In the genomic region with DNA sequence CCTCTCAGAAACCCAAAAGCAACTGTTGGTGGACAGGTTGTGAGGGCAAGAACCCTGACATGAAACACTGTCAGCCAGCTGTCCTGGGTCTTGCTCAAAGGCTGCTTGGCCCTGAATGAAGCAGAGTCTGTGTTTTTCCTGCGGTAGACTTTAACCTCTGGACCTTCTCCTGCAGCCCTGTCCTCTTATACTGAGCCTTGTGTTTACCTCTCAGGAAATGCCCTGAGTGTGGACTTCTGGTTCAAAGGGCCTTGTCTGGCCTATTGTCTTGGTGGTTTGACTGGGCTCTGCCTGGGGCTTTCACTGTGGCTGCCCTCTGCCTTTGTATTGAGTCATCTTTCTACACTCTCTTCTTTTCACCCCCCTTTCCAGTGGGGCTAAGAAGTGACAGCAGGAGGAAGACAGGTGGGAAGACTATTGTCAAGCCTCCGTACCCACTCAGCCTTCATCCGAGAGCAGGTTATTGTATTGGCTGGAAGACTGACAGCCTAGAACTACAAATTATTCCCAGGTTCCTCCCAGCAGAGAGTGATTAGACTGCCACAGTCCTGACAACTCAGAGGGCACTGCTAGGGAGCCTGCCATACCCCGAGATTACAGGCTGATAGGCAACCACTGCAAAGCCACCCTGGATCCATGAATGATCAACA, we compare ENCODE assay signal across 1 cellular context.
TF ChIP-seq lines count a peak whose summit lies in the region.

No MANE protein-coding gene starts in this region.

TF ChIP-seq in HepG2, 621 proteins besides CTCF, POLR2A, EP300 and RAD21 (continued from another document and continues in another):
- peak; percentile 82; the same call in 1 of the 2 replicates for TF ChIP-seq CREM (IDR thresholded peaks at IDR 0.05)
- no peak for TF ChIP-seq CREM (CRISPR knock-in tag; IDR thresholded peaks at IDR 0.05)
- 0 out of 2 replicates have a peak, but pooled peaks have one; percentile 44 for TF ChIP-seq SAFB2 (CRISPR knock-in tag; IDR thresholded peaks at IDR 0.05; ENCODE audit: borderline replicate concordance, low read depth)
- TF ChIP-seq POLR2AphosphoS5 (IDR thresholded peaks at IDR 0.05; ENCODE audit: low read depth, low read length) = no peak; the same call in 1 of the 2 replicates
- TF ChIP-seq, protein P1, sequence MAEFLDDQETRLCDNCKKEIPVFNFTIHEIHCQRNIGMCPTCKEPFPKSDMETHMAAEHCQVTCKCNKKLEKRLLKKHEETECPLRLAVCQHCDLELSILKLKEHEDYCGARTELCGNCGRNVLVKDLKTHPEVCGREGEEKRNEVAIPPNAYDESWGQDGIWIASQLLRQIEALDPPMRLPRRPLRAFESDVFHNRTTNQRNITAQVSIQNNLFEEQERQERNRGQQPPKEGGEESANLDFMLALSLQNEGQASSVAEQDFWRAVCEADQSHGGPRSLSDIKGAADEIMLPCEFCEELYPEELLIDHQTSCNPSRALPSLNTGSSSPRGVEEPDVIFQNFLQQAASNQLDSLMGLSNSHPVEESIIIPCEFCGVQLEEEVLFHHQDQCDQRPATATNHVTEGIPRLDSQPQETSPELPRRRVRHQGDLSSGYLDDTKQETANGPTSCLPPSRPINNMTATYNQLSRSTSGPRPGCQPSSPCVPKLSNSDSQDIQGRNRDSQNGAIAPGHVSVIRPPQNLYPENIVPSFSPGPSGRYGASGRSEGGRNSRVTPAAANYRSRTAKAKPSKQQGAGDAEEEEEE (CRISPR knock-in tag; IDR thresholded peaks at IDR 0.05; ENCODE audit: borderline replicate concordance) = no peak
- TF ChIP-seq, protein P2, sequence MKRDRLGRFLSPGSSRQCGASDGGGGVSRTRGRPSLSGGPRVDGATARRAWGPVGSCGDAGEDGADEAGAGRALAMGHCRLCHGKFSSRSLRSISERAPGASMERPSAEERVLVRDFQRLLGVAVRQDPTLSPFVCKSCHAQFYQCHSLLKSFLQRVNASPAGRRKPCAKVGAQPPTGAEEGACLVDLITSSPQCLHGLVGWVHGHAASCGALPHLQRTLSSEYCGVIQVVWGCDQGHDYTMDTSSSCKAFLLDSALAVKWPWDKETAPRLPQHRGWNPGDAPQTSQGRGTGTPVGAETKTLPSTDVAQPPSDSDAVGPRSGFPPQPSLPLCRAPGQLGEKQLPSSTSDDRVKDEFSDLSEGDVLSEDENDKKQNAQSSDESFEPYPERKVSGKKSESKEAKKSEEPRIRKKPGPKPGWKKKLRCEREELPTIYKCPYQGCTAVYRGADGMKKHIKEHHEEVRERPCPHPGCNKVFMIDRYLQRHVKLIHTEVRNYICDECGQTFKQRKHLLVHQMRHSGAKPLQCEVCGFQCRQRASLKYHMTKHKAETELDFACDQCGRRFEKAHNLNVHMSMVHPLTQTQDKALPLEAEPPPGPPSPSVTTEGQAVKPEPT (CRISPR knock-in tag; IDR thresholded peaks at IDR 0.05; ENCODE audit: low read depth) = no peak
- no peak for TF ChIP-seq HNRNPH1 (optimal IDR thresholded peaks at IDR 0.05; ENCODE audit: low read depth, low read length)
- no peak for TF ChIP-seq ZNF839 (CRISPR knock-in tag; IDR thresholded peaks at IDR 0.05; ENCODE audit: borderline replicate concordance)
- no peak for TF ChIP-seq LCORL (IDR thresholded peaks at IDR 0.05)
- TF ChIP-seq LCORL (CRISPR knock-in tag; IDR thresholded peaks at IDR 0.05) = peak; percentile 50; the same call in 1 of the 2 replicates
- TF ChIP-seq, protein P3, sequence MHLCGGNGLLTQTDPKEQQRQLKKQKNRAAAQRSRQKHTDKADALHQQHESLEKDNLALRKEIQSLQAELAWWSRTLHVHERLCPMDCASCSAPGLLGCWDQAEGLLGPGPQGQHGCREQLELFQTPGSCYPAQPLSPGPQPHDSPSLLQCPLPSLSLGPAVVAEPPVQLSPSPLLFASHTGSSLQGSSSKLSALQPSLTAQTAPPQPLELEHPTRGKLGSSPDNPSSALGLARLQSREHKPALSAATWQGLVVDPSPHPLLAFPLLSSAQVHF (CRISPR knock-in tag; IDR thresholded peaks at IDR 0.05) = no peak
- no peak for TF ChIP-seq RBAK (CRISPR knock-in tag; IDR thresholded peaks at IDR 0.05)
- TF ChIP-seq PTBP1 (IDR thresholded peaks at IDR 0.05; ENCODE audit: low read depth, low read length, poor library complexity, severe bottlenecking) = no peak
- TF ChIP-seq ESRRA (CRISPR knock-in tag; IDR thresholded peaks at IDR 0.05; ENCODE audit: low read depth) = peak; percentile 93
- no peak for TF ChIP-seq SP5 (CRISPR knock-in tag; IDR thresholded peaks at IDR 0.05; ENCODE audit: borderline replicate concordance, low read depth)
- TF ChIP-seq DR1 (CRISPR knock-in tag; IDR thresholded peaks at IDR 0.05) = no peak
- TF ChIP-seq ZNF230 (CRISPR knock-in tag; IDR thresholded peaks at IDR 0.05) = 0 out of 2 replicates have a peak, but pooled peaks have one; percentile 35
- TF ChIP-seq, protein P4, sequence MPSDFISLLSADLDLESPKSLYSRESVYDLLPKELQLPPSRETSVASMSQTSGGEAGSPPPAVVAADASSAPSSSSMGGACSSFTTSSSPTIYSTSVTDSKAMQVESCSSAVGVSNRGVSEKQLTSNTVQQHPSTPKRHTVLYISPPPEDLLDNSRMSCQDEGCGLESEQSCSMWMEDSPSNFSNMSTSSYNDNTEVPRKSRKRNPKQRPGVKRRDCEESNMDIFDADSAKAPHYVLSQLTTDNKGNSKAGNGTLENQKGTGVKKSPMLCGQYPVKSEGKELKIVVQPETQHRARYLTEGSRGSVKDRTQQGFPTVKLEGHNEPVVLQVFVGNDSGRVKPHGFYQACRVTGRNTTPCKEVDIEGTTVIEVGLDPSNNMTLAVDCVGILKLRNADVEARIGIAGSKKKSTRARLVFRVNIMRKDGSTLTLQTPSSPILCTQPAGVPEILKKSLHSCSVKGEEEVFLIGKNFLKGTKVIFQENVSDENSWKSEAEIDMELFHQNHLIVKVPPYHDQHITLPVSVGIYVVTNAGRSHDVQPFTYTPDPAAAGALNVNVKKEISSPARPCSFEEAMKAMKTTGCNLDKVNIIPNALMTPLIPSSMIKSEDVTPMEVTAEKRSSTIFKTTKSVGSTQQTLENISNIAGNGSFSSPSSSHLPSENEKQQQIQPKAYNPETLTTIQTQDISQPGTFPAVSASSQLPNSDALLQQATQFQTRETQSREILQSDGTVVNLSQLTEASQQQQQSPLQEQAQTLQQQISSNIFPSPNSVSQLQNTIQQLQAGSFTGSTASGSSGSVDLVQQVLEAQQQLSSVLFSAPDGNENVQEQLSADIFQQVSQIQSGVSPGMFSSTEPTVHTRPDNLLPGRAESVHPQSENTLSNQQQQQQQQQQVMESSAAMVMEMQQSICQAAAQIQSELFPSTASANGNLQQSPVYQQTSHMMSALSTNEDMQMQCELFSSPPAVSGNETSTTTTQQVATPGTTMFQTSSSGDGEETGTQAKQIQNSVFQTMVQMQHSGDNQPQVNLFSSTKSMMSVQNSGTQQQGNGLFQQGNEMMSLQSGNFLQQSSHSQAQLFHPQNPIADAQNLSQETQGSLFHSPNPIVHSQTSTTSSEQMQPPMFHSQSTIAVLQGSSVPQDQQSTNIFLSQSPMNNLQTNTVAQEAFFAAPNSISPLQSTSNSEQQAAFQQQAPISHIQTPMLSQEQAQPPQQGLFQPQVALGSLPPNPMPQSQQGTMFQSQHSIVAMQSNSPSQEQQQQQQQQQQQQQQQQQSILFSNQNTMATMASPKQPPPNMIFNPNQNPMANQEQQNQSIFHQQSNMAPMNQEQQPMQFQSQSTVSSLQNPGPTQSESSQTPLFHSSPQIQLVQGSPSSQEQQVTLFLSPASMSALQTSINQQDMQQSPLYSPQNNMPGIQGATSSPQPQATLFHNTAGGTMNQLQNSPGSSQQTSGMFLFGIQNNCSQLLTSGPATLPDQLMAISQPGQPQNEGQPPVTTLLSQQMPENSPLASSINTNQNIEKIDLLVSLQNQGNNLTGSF (CRISPR knock-in tag; IDR thresholded peaks at IDR 0.05) = no peak
- no peak for TF ChIP-seq ZSCAN31 (CRISPR knock-in tag; IDR thresholded peaks at IDR 0.05; ENCODE audit: low read depth)
- peak; percentile 99 for TF ChIP-seq SOX5 (CRISPR knock-in tag; IDR thresholded peaks at IDR 0.05; ENCODE audit: borderline replicate concordance)
- peak; percentile 89 for TF ChIP-seq FOXA3 (CRISPR knock-in tag; IDR thresholded peaks at IDR 0.05)
- TF ChIP-seq KAT8 (CRISPR knock-in tag; IDR thresholded peaks at IDR 0.05) = peak; percentile 76; the same call in 1 of the 2 replicates
- TF ChIP-seq, protein P5, sequence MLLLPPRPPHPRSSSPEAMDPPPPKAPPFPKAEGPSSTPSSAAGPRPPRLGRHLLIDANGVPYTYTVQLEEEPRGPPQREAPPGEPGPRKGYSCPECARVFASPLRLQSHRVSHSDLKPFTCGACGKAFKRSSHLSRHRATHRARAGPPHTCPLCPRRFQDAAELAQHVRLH (CRISPR knock-in tag; IDR thresholded peaks at IDR 0.05; ENCODE audit: borderline replicate concordance, low read depth) = peak; percentile 74; the same call in 1 of the 2 replicates
- TF ChIP-seq SCMH1 (CRISPR knock-in tag; IDR thresholded peaks at IDR 0.05; ENCODE audit: borderline replicate concordance) = no peak
- TF ChIP-seq, protein P6, sequence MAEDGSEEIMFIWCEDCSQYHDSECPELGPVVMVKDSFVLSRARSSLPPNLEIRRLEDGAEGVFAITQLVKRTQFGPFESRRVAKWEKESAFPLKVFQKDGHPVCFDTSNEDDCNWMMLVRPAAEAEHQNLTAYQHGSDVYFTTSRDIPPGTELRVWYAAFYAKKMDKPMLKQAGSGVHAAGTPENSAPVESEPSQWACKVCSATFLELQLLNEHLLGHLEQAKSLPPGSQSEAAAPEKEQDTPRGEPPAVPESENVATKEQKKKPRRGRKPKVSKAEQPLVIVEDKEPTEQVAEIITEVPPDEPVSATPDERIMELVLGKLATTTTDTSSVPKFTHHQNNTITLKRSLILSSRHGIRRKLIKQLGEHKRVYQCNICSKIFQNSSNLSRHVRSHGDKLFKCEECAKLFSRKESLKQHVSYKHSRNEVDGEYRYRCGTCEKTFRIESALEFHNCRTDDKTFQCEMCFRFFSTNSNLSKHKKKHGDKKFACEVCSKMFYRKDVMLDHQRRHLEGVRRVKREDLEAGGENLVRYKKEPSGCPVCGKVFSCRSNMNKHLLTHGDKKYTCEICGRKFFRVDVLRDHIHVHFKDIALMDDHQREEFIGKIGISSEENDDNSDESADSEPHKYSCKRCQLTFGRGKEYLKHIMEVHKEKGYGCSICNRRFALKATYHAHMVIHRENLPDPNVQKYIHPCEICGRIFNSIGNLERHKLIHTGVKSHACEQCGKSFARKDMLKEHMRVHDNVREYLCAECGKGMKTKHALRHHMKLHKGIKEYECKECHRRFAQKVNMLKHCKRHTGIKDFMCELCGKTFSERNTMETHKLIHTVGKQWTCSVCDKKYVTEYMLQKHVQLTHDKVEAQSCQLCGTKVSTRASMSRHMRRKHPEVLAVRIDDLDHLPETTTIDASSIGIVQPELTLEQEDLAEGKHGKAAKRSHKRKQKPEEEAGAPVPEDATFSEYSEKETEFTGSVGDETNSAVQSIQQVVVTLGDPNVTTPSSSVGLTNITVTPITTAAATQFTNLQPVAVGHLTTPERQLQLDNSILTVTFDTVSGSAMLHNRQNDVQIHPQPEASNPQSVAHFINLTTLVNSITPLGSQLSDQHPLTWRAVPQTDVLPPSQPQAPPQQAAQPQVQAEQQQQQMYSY (CRISPR knock-in tag; IDR thresholded peaks at IDR 0.05) = no peak
- TF ChIP-seq, protein P7, sequence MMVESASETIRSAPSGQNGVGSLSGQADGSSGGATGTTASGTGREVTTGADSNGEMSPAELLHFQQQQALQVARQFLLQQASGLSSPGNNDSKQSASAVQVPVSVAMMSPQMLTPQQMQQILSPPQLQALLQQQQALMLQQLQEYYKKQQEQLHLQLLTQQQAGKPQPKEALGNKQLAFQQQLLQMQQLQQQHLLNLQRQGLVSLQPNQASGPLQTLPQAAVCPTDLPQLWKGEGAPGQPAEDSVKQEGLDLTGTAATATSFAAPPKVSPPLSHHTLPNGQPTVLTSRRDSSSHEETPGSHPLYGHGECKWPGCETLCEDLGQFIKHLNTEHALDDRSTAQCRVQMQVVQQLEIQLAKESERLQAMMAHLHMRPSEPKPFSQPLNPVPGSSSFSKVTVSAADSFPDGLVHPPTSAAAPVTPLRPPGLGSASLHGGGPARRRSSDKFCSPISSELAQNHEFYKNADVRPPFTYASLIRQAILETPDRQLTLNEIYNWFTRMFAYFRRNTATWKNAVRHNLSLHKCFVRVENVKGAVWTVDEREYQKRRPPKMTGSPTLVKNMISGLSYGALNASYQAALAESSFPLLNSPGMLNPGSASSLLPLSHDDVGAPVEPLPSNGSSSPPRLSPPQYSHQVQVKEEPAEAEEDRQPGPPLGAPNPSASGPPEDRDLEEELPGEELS (CRISPR knock-in tag; IDR thresholded peaks at IDR 0.05) = peak; percentile 84
- TF ChIP-seq, protein P8, sequence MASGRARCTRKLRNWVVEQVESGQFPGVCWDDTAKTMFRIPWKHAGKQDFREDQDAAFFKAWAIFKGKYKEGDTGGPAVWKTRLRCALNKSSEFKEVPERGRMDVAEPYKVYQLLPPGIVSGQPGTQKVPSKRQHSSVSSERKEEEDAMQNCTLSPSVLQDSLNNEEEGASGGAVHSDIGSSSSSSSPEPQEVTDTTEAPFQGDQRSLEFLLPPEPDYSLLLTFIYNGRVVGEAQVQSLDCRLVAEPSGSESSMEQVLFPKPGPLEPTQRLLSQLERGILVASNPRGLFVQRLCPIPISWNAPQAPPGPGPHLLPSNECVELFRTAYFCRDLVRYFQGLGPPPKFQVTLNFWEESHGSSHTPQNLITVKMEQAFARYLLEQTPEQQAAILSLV (CRISPR knock-in tag; IDR thresholded peaks at IDR 0.05; ENCODE audit: borderline replicate concordance) = peak; percentile 83; the same call in 1 of the 2 replicates
- TF ChIP-seq ZNF713 (CRISPR knock-in tag; IDR thresholded peaks at IDR 0.05) = no peak
- TF ChIP-seq ZFY (CRISPR knock-in tag; IDR thresholded peaks at IDR 0.05) = peak; percentile 54
- no peak for TF ChIP-seq SNAI1 (CRISPR knock-in tag; IDR thresholded peaks at IDR 0.05; ENCODE audit: borderline replicate concordance)
- no peak for TF ChIP-seq ZNF207 (IDR thresholded peaks at IDR 0.05; ENCODE audit: borderline replicate concordance)
- no peak; the same call in 1 of the 2 replicates for TF ChIP-seq ZNF652 (CRISPR knock-in tag; IDR thresholded peaks at IDR 0.05; ENCODE audit: borderline replicate concordance, low read depth)
- TF ChIP-seq ZNF558 (CRISPR knock-in tag; IDR thresholded peaks at IDR 0.05; ENCODE audit: borderline replicate concordance) = no peak
- TF ChIP-seq ZFX (CRISPR knock-in tag; IDR thresholded peaks at IDR 0.05; ENCODE audit: low read depth) = peak; percentile 68
- TF ChIP-seq, protein P9, sequence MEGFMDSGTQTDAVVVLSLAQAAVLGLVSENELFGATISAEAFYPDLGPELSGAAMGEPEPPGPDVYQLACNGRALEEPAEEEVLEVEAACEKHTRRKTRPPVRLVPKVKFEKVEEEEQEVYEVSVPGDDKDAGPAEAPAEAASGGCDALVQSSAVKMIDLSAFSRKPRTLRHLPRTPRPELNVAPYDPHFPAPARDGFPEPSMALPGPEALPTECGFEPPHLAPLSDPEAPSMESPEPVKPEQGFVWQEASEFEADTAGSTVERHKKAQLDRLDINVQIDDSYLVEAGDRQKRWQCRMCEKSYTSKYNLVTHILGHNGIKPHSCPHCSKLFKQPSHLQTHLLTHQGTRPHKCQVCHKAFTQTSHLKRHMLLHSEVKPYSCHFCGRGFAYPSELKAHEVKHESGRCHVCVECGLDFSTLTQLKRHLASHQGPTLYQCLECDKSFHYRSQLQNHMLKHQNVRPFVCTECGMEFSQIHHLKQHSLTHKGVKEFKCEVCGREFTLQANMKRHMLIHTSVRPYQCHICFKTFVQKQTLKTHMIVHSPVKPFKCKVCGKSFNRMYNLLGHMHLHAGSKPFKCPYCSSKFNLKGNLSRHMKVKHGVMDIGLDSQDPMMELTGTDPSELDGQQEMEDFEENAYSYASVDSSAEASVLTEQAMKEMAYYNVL (CRISPR knock-in tag; IDR thresholded peaks at IDR 0.05; ENCODE audit: borderline replicate concordance) = peak; percentile 85
- 0 out of 2 replicates have a peak, but pooled peaks have one; percentile 39 for TF ChIP-seq ZNF549 (CRISPR knock-in tag; IDR thresholded peaks at IDR 0.05)
